ENCODE assay signal across 9 cellular contexts in the genomic region with DNA sequence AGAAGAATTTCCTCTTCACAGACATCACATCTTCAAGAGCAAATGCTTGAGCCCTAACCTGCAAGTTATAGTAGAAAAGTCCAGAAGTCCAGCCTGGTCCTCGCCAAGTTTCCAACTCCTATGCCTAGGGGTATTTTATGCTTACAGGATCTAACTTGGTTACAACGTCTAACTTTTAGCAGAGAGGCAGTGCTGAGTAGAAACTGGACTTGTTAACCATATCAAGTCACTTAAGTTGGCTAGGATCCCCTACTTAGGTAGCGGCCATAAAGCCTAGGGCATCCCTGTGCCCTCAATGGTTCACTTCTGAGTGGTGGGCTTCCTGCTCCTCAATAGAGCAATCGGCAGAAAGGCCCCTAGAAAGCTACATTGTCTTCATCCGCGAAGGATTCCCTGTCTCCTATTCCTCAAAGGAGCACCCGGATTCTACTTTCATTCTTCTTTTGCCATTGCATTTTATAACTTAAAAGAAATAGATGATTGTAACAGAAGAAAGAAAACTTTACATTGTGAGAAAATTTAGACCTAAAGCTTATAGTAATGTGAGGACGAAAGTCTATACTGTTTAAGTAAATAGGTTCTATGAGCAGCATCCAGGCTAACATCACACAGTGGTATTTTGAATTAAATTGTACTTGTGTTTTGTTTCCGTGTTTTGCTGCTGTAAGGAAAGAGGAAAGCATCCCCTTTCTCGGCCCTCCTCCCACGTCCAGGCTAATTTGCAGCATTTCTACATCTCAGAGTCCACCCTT. TPM values are rescaled to one million over a fixed set of nuclear protein-coding genes. Genes with fewer than 3 reads are reported as not detected.
DNase-seq lines count a peak whose midpoint lies in the region; ATAC-seq and TF ChIP-seq lines count a peak whose summit lies in the region.
"Had no signal": no experiment of that assay in that cellular context is flagged by ENCODE, and none has a peak within 500 bp of the region (broad histone marks: within the 10 kb centered on the region; RNA-seq: fewer than 3 reads in every experiment).

No MANE protein-coding gene starts in this region.

- DNase-seq in AG09309 (ENCODE audit: low read depth) (no peak), Karpas-422 (no peak), nephron progenitor cell (no peak), HUDEP-2 (lab: John Stamatoyannopoulos, UW; ENCODE audit: unreplicated experiment in 76 of 76) (no peak), RKO (ENCODE audit: low spot score) (no peak)
- DNase-seq: NCI-H526 treated with DMSO at 0.1 percent for 48 hours had no signal

- H3K9ac ChIP-seq in Karpas-422 (ENCODE audit: low read length): peak overlapping the region; percentile 86
- H3K9ac ChIP-seq in duodenal mucosa (ENCODE audit: low read depth in 1 of 2, low read length in 2 of 2): peak overlapping the region; percentile 80 to 85

- H3K27me3 Mint-ChIP-seq in nephron progenitor cell (ENCODE audit: low read depth, poor library complexity): peaks cover 55% of the 10 kb centered on the region

- H3K4me1 Mint-ChIP-seq in nephron progenitor cell: peaks cover 39% of the 10 kb centered on the region

- H4K20me1 ChIP-seq in Karpas-422 (ENCODE audit: insufficient read depth, low read depth, low read length): peaks cover 16% of the 10 kb centered on the region

- H3K27ac ChIP-seq in Karpas-422 (ENCODE audit: low read length) (no peak overlapping the region), duodenal mucosa (ENCODE audit: low read depth, low read length) (no peak overlapping the region)

- no peaks in the 10 kb centered on the region for H3K9me2 ChIP-seq in Karpas-422 (replicated peaks; ENCODE audit: insufficient read depth, low read length)

- H3K4me3 ChIP-seq in AG09309 (ENCODE audit: control insufficient read depth, low read depth, low read length) (peak overlapping the region; percentile 62), Karpas-422 (ENCODE audit: low read length) (peak overlapping the region; percentile 82), duodenal mucosa (ENCODE audit: low read depth in 1 of 2, low read length in 2 of 2) (peak overlapping the region; percentile 90 to 92)

- H3K4me1 ChIP-seq in Karpas-422 (ENCODE audit: low read length) (peaks cover 35% of the 10 kb centered on the region), duodenal mucosa (ENCODE audit: control insufficient read depth in 1 of 2, insufficient read depth in 2 of 2, low read length in 2 of 2) (peaks cover 24 to 27% of the 10 kb centered on the region in 2 donors)

- H3K9me3 ChIP-seq in Karpas-422 (ENCODE audit: low read length) (no peaks in the 10 kb centered on the region), duodenal mucosa (ENCODE audit: control insufficient read depth in 1 of 2, low read length in 2 of 2) (no peaks in the 10 kb centered on the region)

- H3K79me2 ChIP-seq in Karpas-422 (ENCODE audit: low read length): peaks cover 45% of the 10 kb centered on the region

- no peak overlapping the region for H2AFZ ChIP-seq in Karpas-422 (ENCODE audit: low read length)

- TF ChIP-seq CTCF in AG09309 (IDR thresholded peaks at IDR 0.05; ENCODE audit: control insufficient read depth, insufficient read depth, low read depth, low read length, missing control alignments) (no peak), nephron progenitor cell (IDR thresholded peaks at IDR 0.05) (no peak)

- peaks cover 11% of the 10 kb centered on the region for H3K36me3 Mint-ChIP-seq in nephron progenitor cell (ENCODE audit: low read depth)

- H3K4me2 ChIP-seq in Karpas-422 (ENCODE audit: low read depth, low read length, poor library complexity, severe bottlenecking): peak overlapping the region; percentile 91

- H3K9me3 Mint-ChIP-seq in nephron progenitor cell: no peaks in the 10 kb centered on the region

- peak overlapping the region; percentile 100 for H3K4me3 Mint-ChIP-seq in nephron progenitor cell

- H3K27ac Mint-ChIP-seq in nephron progenitor cell: no peak overlapping the region

- ATAC-seq in HG03442 (IDR thresholded peaks at IDR 0.05; ENCODE audit: unreplicated experiment): no peak
- no peak for ATAC-seq in HG03175 (IDR thresholded peaks at IDR 0.05; ENCODE audit: unreplicated experiment)

- H3K27me3 ChIP-seq in Karpas-422 (ENCODE audit: low read length) (no peaks in the 10 kb centered on the region), duodenal mucosa (ENCODE audit: control insufficient read depth in 1 of 2, insufficient read depth in 2 of 2, low read length in 2 of 2) (no peaks in the 10 kb centered on the region)

- peaks cover 4% of the 10 kb centered on the region; the same call in 1 of the 2 replicates for H3K36me3 ChIP-seq in Karpas-422 (ENCODE audit: insufficient read depth, low read length)
- peaks cover 0 to 4% of the 10 kb centered on the region in 2 donors for H3K36me3 ChIP-seq in duodenal mucosa (ENCODE audit: control insufficient read depth in 1 of 2, insufficient read depth in 2 of 2, low read length in 2 of 2)

RNA-seq across cellular contexts. Expression of a gene that starts 1.3 kb away (rescaled TPM):
- total RNA-seq in Karpas-422 (2014; rRNA removed; shearing (Covaris generic); ENCODE audit: low replicate concordance): 29.2 and 38.7 TPM in 2 replicates
